In genomic region chr13:40568672-40569350, GRCh38 we compare ENCODE assay signal across 21 cellular contexts.
A peak's percentile ranks its signal among the peaks of the same experiment; 100 is the strongest.
DNase-seq lines count a peak whose midpoint lies in the region; ATAC-seq, FAIRE-seq and TF ChIP-seq lines count a peak whose summit lies in the region.
"Had no signal": no experiment of that assay in that cellular context is flagged by ENCODE, and none has a peak within 500 bp of the region (broad histone marks: within the 10 kb centered on the region; RNA-seq: fewer than 3 reads in every experiment).

No MANE protein-coding gene starts in this region.

- peak; percentile 13 for TF ChIP-seq POLR2A in endothelial cell of umbilical vein (IDR thresholded peaks at IDR 0.05; ENCODE audit: low read depth, low read length)

- no peak for TF ChIP-seq CTCF in CD4-positive, alpha-beta T cell (IDR thresholded peaks at IDR 0.05)
- no peak for TF ChIP-seq CTCF in endothelial cell of umbilical vein (IDR thresholded peaks at IDR 0.05; ENCODE audit: extremely low read depth in 1 of 2, insufficient read depth in 1 of 2, low read depth in 1 of 2, low read length in 2 of 2)

- no peaks in the 10 kb centered on the region for H3K9me3 ChIP-seq in CD4-positive, alpha-beta T cell (ENCODE audit: control insufficient read depth, low read length)
- H3K9me3 ChIP-seq in endothelial cell of umbilical vein (replicated peaks; ENCODE audit: control insufficient read depth, insufficient read depth, low read length): no peaks in the 10 kb centered on the region
- no peaks in the 10 kb centered on the region for H3K9me3 ChIP-seq in naive thymus-derived CD4-positive, alpha-beta T cell (ENCODE audit: control insufficient read depth in 2 of 3, low read length in 3 of 3)

- in situ Hi-C loops in KBM-7 (cut with MboI; ENCODE audit: low pct_unique_long_range_greater_than_20kb, low sequenced_read_pairs): no loop called here

- dilution Hi-C loops in endothelial cell of umbilical vein (cut with MboI; ENCODE audit: extremely low pct_ligation_motif_present, low sequenced_read_pairs): no loop called here

- peaks cover 92% of the 10 kb centered on the region for H3K79me2 ChIP-seq in endothelial cell of umbilical vein (ENCODE audit: control insufficient read depth, insufficient read depth, low read length)

- no peaks in the 10 kb centered on the region for H3K9me1 ChIP-seq in endothelial cell of umbilical vein (replicated peaks; ENCODE audit: control insufficient read depth, extremely low read depth, insufficient read depth, low read length)

- no peaks in the 10 kb centered on the region for H4K20me1 ChIP-seq in endothelial cell of umbilical vein (replicated peaks; ENCODE audit: control insufficient read depth, extremely low read depth, insufficient read depth, low read length)

- H3K4me2 ChIP-seq in endothelial cell of umbilical vein (ENCODE audit: insufficient read depth, low read length): peak overlapping the region; percentile 71

- intact Hi-C loops in CD4-positive, alpha-beta T cell (cut with DNase I, micrococcal nuclease): loop anchor here in 1 of 2 experiments (5.0 kb wide), 1 partner anchor 93 kb away; no protein-coding TSS in a partner anchor
- intact Hi-C loops in endothelial cell of umbilical vein (cut with micrococcal nuclease): no loop called here
- intact Hi-C loops in naive thymus-derived CD4-positive, alpha-beta T cell (cut with micrococcal nuclease): loop anchor here (1.0 to 10.0 kb wide), 2 partner anchors 7 to 504 kb away; no protein-coding TSS in a partner anchor

- H3K4me1 Mint-ChIP-seq in CD4-positive, alpha-beta T cell (ENCODE audit: low read depth): peaks cover 95% of the 10 kb centered on the region
- peaks cover 63 to 97% (median 92%) of the 10 kb centered on the region in 7 donors for H3K4me1 Mint-ChIP-seq in naive thymus-derived CD4-positive, alpha-beta T cell

- peak; percentile 4 for FAIRE-seq in endothelial cell of umbilical vein (lab: Jason Lieb, UNC)
- FAIRE-seq: G401.6 had no signal

- H3K36me3 ChIP-seq in H7 (replicated peaks; ENCODE audit: control insufficient read depth, insufficient read depth, low read length) (no peaks in the 10 kb centered on the region), endothelial cell of umbilical vein (ENCODE audit: control insufficient read depth in 2 of 2, extremely low read depth in 1 of 2, insufficient read depth in 2 of 2, low read length in 2 of 2) (peaks cover 0 to 2% of the 10 kb centered on the region in 2 experiments)
- H3K36me3 ChIP-seq in naive thymus-derived CD4-positive, alpha-beta T cell (ENCODE audit: control insufficient read depth in 2 of 3, insufficient read depth in 3 of 3, low read length in 3 of 3): no peaks in the 10 kb centered on the region

- H3K4me1 ChIP-seq in endothelial cell of umbilical vein (ENCODE audit: control insufficient read depth, extremely low read depth, insufficient read depth, low read length): peaks cover 44% of the 10 kb centered on the region
- peaks cover 41 to 70% of the 10 kb centered on the region in 2 donors for H3K4me1 ChIP-seq in naive thymus-derived CD4-positive, alpha-beta T cell (ENCODE audit: control insufficient read depth in 2 of 2, insufficient read depth in 2 of 2, low read length in 2 of 2)

- peak overlapping the region; percentile 40 for H3K9ac ChIP-seq in endothelial cell of umbilical vein (replicated peaks; ENCODE audit: extremely low read depth, insufficient read depth, low read length)

- no peak for DNase-seq in CD4-positive, alpha-beta T cell
- DNase-seq in H7: peak; percentile 13
- DNase-seq in endothelial cell of umbilical vein (ENCODE audit: low read depth, low spot score): peak; percentile 75
- no peak for DNase-seq in naive thymus-derived CD4-positive, alpha-beta T cell
- DNase-seq in stimulated activated CD4-positive, alpha-beta T cell treated with anti-CD3 and anti-CD28 coated beads, Interleukin-4, amount 100 ng/mL, for 1 hour: no peak
- DNase-seq in KBM-7: no peak
- no peak for DNase-seq in T1000 (lab: John Stamatoyannopoulos, UW)
- no peak for DNase-seq in activated gamma-delta T cell treated with Interleukin-2 at 50 U/mL for 16 hours
- DNase-seq: activated CD4-positive, alpha-beta memory T cell treated with anti-CD3 and anti-CD28 coated beads for 36 hours; activated naive CD4-positive, alpha-beta T cell treated with anti-CD3 and anti-CD28 coated beads, Interleukin-2, amount 50 U/mL, for 16 hours; cerebellar nuclear complex; HCEC 1CT; NCI-H2029; NCI-H774; posterior cingulate gyrus; RPMI8226; stimulated activated CD4-positive, alpha-beta T cell treated with anti-CD3 and anti-CD28 coated beads, Interleukin-4, amount 100 ng/mL, for 4 hours; stimulated activated naive B cell treated with anti-CD40 and anti-IgM and Interleukin-4, amounts not matched to agents 10 μg/mL and 1 μg/mL and 100 μg/mL, for 72 hours; T-helper 9 cell had no signal

- no peaks in the 10 kb centered on the region for H3K27me3 Mint-ChIP-seq in CD4-positive, alpha-beta T cell
- H3K27me3 Mint-ChIP-seq in naive thymus-derived CD4-positive, alpha-beta T cell: no peaks in the 10 kb centered on the region
- H3K27me3 Mint-ChIP-seq: activated CD4-positive, alpha-beta memory T cell treated with anti-CD3 and anti-CD28 coated beads for 36 hours; stimulated activated naive B cell treated with anti-CD40 and anti-IgM and Interleukin-4, amounts not matched to agents 10 μg/mL and 1 μg/mL and 100 μg/mL, for 72 hours had no signal

- H3K36me3 Mint-ChIP-seq in CD4-positive, alpha-beta T cell (ENCODE audit: low read depth): peaks cover 5% of the 10 kb centered on the region
- H3K36me3 Mint-ChIP-seq in naive thymus-derived CD4-positive, alpha-beta T cell: no peaks in the 10 kb centered on the region

- no peak for ATAC-seq in CD4-positive, alpha-beta T cell (ENCODE audit: poor library complexity)
- ATAC-seq in naive thymus-derived CD4-positive, alpha-beta T cell: no peak
- ATAC-seq: stimulated activated naive B cell treated with anti-CD40 and anti-IgM and Interleukin-4, amounts not matched to agents 10 μg/mL and 1 μg/mL and 100 μg/mL, for 72 hours had no signal

- no peaks in the 10 kb centered on the region for H3K9me3 Mint-ChIP-seq in CD4-positive, alpha-beta T cell
- no peaks in the 10 kb centered on the region for H3K9me3 Mint-ChIP-seq in naive thymus-derived CD4-positive, alpha-beta T cell
- H3K9me3 Mint-ChIP-seq: activated CD4-positive, alpha-beta memory T cell treated with anti-CD3 and anti-CD28 coated beads for 36 hours; stimulated activated naive B cell treated with anti-CD40 and anti-IgM and Interleukin-4, amounts not matched to agents 10 μg/mL and 1 μg/mL and 100 μg/mL, for 72 hours had no signal

- BruUV-seq in endothelial cell of umbilical vein (replicated peaks; lab: Mats Ljungman, UMichigan): no TSS peak

- H3K4me3 ChIP-seq in H7 (ENCODE audit: insufficient read depth, low read depth, low read length): no peak overlapping the region
- peak overlapping the region in 1 of 3 experiments; percentile 5 for H3K4me3 ChIP-seq in endothelial cell of umbilical vein (replicated peaks in 1 of 3; ENCODE audit: insufficient read depth in 1 of 3, low read depth in 1 of 3, low read length in 3 of 3)
- no peak overlapping the region for H3K4me3 ChIP-seq in naive thymus-derived CD4-positive, alpha-beta T cell (ENCODE audit: low read length)

- H3K27ac ChIP-seq in CD4-positive, alpha-beta T cell (ENCODE audit: low read depth, low read length): no peak overlapping the region
- peak overlapping the region; percentile 65 for H3K27ac ChIP-seq in endothelial cell of umbilical vein (ENCODE audit: insufficient read depth, low read depth, low read length)
- H3K27ac ChIP-seq in naive thymus-derived CD4-positive, alpha-beta T cell (ENCODE audit: low read depth, low read length): peak overlapping the region; percentile 1
- H3K27ac ChIP-seq: C4-2B had no signal

- H2AFZ ChIP-seq in endothelial cell of umbilical vein (ENCODE audit: low read depth, low read length): no peak overlapping the region

- H3K27me3 ChIP-seq in CD4-positive, alpha-beta T cell (ENCODE audit: control insufficient read depth, insufficient read depth, low read length): no peaks in the 10 kb centered on the region
- no peaks in the 10 kb centered on the region for H3K27me3 ChIP-seq in H7 (ENCODE audit: control insufficient read depth, insufficient read depth, low read length)
- H3K27me3 ChIP-seq in endothelial cell of umbilical vein (ENCODE audit: control insufficient read depth in 2 of 2, insufficient read depth in 2 of 2, low read length in 2 of 2): no peaks in the 10 kb centered on the region
- H3K27me3 ChIP-seq in naive thymus-derived CD4-positive, alpha-beta T cell (ENCODE audit: control insufficient read depth in 2 of 2, insufficient read depth in 2 of 2, low read length in 2 of 2): no peaks in the 10 kb centered on the region

- CTCF ChIA-PET in CD4-positive, alpha-beta T cell (lab: Charles Lee): no interaction called here
- CTCF ChIA-PET in endothelial cell of umbilical vein (lab: Charles Lee): interaction anchor here (0.8 to 2.7 kb wide), 7 partner anchors 10 to 499 kb away, joined by 3 to 10 read pairs (median 3); no protein-coding TSS in a partner anchor
- CTCF ChIA-PET in naive thymus-derived CD4-positive, alpha-beta T cell (lab: Charles Lee): no interaction called here

- H3K27ac Mint-ChIP-seq in CD4-positive, alpha-beta T cell: peak overlapping the region; percentile 75
- H3K27ac Mint-ChIP-seq in naive thymus-derived CD4-positive, alpha-beta T cell: peak overlapping the region; percentile 1 to 91 (median 72)

- POLR2A ChIA-PET in CD4-positive, alpha-beta T cell (lab: Charles Lee): interaction anchor here (0.9 kb wide), 1 partner anchor 83 kb away, joined by 3 read pairs; no protein-coding TSS in a partner anchor
- POLR2A ChIA-PET in endothelial cell of umbilical vein (lab: Charles Lee): no interaction called here
- POLR2A ChIA-PET in naive thymus-derived CD4-positive, alpha-beta T cell (lab: Charles Lee): interaction anchor here (0.6 to 0.7 kb wide), 3 partner anchors 17 to 73 kb away, joined by 3 to 5 read pairs (median 3); no protein-coding TSS in a partner anchor

- peak overlapping the region; percentile 56 for H3K4me3 Mint-ChIP-seq in CD4-positive, alpha-beta T cell
- H3K4me3 Mint-ChIP-seq in naive thymus-derived CD4-positive, alpha-beta T cell: peak overlapping the region in 7 of 10 donors; percentile 8 to 73 (median 53)
- H3K4me3 Mint-ChIP-seq: activated CD4-positive, alpha-beta memory T cell treated with anti-CD3 and anti-CD28 coated beads for 36 hours; stimulated activated naive B cell treated with anti-CD40 and anti-IgM and Interleukin-4, amounts not matched to agents 10 μg/mL and 1 μg/mL and 100 μg/mL, for 72 hours had no signal

TF ChIP-seq in endothelial cell of umbilical vein, 7 proteins besides CTCF, POLR2A, EP300 and RAD21:
- TF ChIP-seq GATA2 (IDR thresholded peaks at IDR 0.05; ENCODE audit: insufficient read depth, insufficient read length, low read depth, low read length) (peak; percentile 5), MYC (IDR thresholded peaks at IDR 0.05; ENCODE audit: low read depth, low read length) (no peak)

Comparison
In these comparisons a context has a peak if more than half of its experiments do, and no peak if none do; other contexts are left out.
1. DNase-seq: peak in H7 (single experiment) and endothelial cell of umbilical vein (single experiment); none in CD4-positive, alpha-beta T cell (0 of 10), naive thymus-derived CD4-positive, alpha-beta T cell (0 of 9), stimulated activated CD4-positive, alpha-beta T cell treated with anti-CD3 and anti-CD28 coated beads, Interleukin-4, amount 100 ng/mL, for 1 hour (single experiment), KBM-7 (single experiment), T1000 (single experiment) and activated gamma-delta T cell treated with Interleukin-2 at 50 U/mL for 16 hours (single experiment).